In genomic region chr16:31404353-31405064, GRCh38 we compare ENCODE assay signal across 1 cellular context.
TF ChIP-seq lines count a peak whose summit lies in the region.

No MANE protein-coding gene starts in this region.

TF ChIP-seq in HEK293, 187 proteins besides CTCF, POLR2A, EP300 and RAD21 (continued from another document and continues in another):
- TF ChIP-seq ZNF704 (tag by site-specific recombination; IDR thresholded peaks at IDR 0.05) (no peak), PRDM6 (tag by site-specific recombination; IDR thresholded peaks at IDR 0.05) (no peak), ZNF747 (tag by site-specific recombination; IDR thresholded peaks at IDR 0.05) (no peak), ZNF707 (tag by site-specific recombination; IDR thresholded peaks at IDR 0.05) (no peak), ZNF777 (tag by site-specific recombination; IDR thresholded peaks at IDR 0.05; ENCODE audit: borderline replicate concordance) (no peak; the same call in 1 of the 2 replicates), ZNF510 (tag by site-specific recombination; IDR thresholded peaks at IDR 0.05; ENCODE audit: insufficient replicate concordance) (no peak), ZNF280C (tag by site-specific recombination; IDR thresholded peaks at IDR 0.05) (no peak), ZNF48 (tag by site-specific recombination; IDR thresholded peaks at IDR 0.05) (no peak), ZNF660 (tag by site-specific recombination; IDR thresholded peaks at IDR 0.05) (no peak), ZNF140 (tag by site-specific recombination; IDR thresholded peaks at IDR 0.05) (no peak), PATZ1 (tag by site-specific recombination; IDR thresholded peaks at IDR 0.05) (0 out of 2 replicates have a peak, but pooled peaks have one; percentile 28), ZNF776 (tag by site-specific recombination; IDR thresholded peaks at IDR 0.05; ENCODE audit: borderline replicate concordance) (no peak), ZNF701 (tag by site-specific recombination; IDR thresholded peaks at IDR 0.05) (no peak), ZBTB21 (tag by site-specific recombination; IDR thresholded peaks at IDR 0.05) (no peak), ZNF266 (tag by site-specific recombination; IDR thresholded peaks at IDR 0.05; ENCODE audit: low read depth) (no peak), ZNF785 (tag by site-specific recombination; IDR thresholded peaks at IDR 0.05) (0 out of 2 replicates have a peak, but pooled peaks have one; percentile 55), IKZF3 (tag by site-specific recombination; IDR thresholded peaks at IDR 0.05) (peak; percentile 98), ZNF16 (tag by site-specific recombination; IDR thresholded peaks at IDR 0.05; ENCODE audit: low read depth) (no peak), ZNF10 (tag by site-specific recombination; IDR thresholded peaks at IDR 0.05) (no peak), ZBTB11 (tag by site-specific recombination; conservative IDR thresholded peaks at IDR 0.05; ENCODE audit: low read depth) (peak; percentile 78), ZNF544 (tag by site-specific recombination; IDR thresholded peaks at IDR 0.05) (no peak), ZSCAN30 (tag by site-specific recombination; IDR thresholded peaks at IDR 0.05) (no peak), ZNF19 (tag by site-specific recombination; IDR thresholded peaks at IDR 0.05; ENCODE audit: low read depth) (no peak), ZNF292 (tag by site-specific recombination; IDR thresholded peaks at IDR 0.05; ENCODE audit: borderline replicate concordance, low read depth) (no peak), ZNF664 (tag by site-specific recombination; IDR thresholded peaks at IDR 0.05) (no peak), ZSCAN5A (tag by site-specific recombination; IDR thresholded peaks at IDR 0.05) (no peak), ZNF645 (tag by site-specific recombination; IDR thresholded peaks at IDR 0.05) (no peak), KLF16 (tag by site-specific recombination; IDR thresholded peaks at IDR 0.05) (no peak), ZNF529 (tag by site-specific recombination; IDR thresholded peaks at IDR 0.05; ENCODE audit: insufficient replicate concordance) (no peak), ZBTB26 (tag by site-specific recombination; optimal IDR thresholded peaks at IDR 0.05) (no peak), ZNF626 (tag by site-specific recombination; IDR thresholded peaks at IDR 0.05) (no peak), ZNF629 (tag by site-specific recombination; IDR thresholded peaks at IDR 0.05) (peak; percentile 28; the same call in 1 of the 2 replicates), ZNF223 (tag by site-specific recombination; IDR thresholded peaks at IDR 0.05) (no peak), ZNF843 (tag by site-specific recombination; IDR thresholded peaks at IDR 0.05) (no peak), ZNF133 (tag by site-specific recombination; IDR thresholded peaks at IDR 0.05) (no peak), SCRT2 (tag by site-specific recombination; IDR thresholded peaks at IDR 0.05) (no peak), ZBTB44 (tag by site-specific recombination; IDR thresholded peaks at IDR 0.05) (no peak), KLF9 (tag by site-specific recombination; IDR thresholded peaks at IDR 0.05; ENCODE audit: low read depth) (0 out of 2 replicates have a peak, but pooled peaks have one; percentile 34), REPIN1 (tag by site-specific recombination; IDR thresholded peaks at IDR 0.05; ENCODE audit: low read depth) (no peak), SCRT1 (tag by site-specific recombination; IDR thresholded peaks at IDR 0.05; ENCODE audit: borderline replicate concordance) (no peak), ZNF132 (tag by site-specific recombination; IDR thresholded peaks at IDR 0.05; ENCODE audit: borderline replicate concordance) (no peak), ZSCAN16 (tag by site-specific recombination; IDR thresholded peaks at IDR 0.05) (no peak), PRDM1 (tag by site-specific recombination; IDR thresholded peaks at IDR 0.05) (peak; percentile 99), ZNF596 (tag by site-specific recombination; IDR thresholded peaks at IDR 0.05) (no peak), ZNF341 (tag by site-specific recombination; IDR thresholded peaks at IDR 0.05; ENCODE audit: low read depth) (peak; percentile 36; the same call in 1 of the 2 replicates), AEBP2 (tag by site-specific recombination; IDR thresholded peaks at IDR 0.05; ENCODE audit: borderline replicate concordance) (no peak), ZBTB7A (tag by site-specific recombination; IDR thresholded peaks at IDR 0.05; ENCODE audit: low read depth) (no peak), ZFP69B (tag by site-specific recombination; IDR thresholded peaks at IDR 0.05) (no peak), ZNF175 (tag by site-specific recombination; IDR thresholded peaks at IDR 0.05) (no peak)
